ENCODE assay signal across 17 cellular contexts in the genomic region with DNA sequence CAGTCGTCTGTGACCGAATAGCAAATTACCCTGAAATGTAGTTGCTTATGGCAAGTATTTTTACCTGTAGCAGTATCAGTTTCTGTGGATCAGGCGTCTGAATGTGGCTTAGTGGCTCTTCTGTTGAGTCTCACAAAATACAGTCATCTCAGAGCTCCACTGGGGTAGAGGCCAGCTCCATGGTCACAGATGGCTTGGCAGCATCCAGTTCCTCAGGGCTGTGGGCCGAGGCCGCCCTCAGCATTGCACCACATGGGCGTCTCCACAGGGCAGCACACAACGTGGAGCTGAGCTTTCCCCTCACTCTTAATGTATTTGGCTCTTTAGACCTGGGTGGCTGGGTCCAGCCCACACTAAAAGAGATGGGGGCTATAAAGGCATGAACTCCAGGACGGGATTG.
"Had no signal": no experiment of that assay in that cellular context is flagged by ENCODE, and none has a peak within 500 bp of the region (broad histone marks: within the 10 kb centered on the region; RNA-seq: fewer than 3 reads in every experiment).

No MANE protein-coding gene starts in this region.

- H3K9me3 ChIP-seq: esophagus muscularis mucosa, gastrocnemius medialis, tibial artery had no signal

- H3K4me3 ChIP-seq: esophagus muscularis mucosa, gastrocnemius medialis, tibial artery had no signal

- H3K4me1 ChIP-seq: gastrocnemius medialis had no signal

- ATAC-seq: activated T-cell treated with anti-CD3 and anti-CD28 coated beads, Interleukin-2, amount 50 U/mL, for 4 hours; gastrocnemius medialis; stimulated activated naive CD8-positive, alpha-beta T cell treated with anti-CD3 and anti-CD28 coated beads, Interleukin-15, Interleukin-2, amounts not matched to agents 100 U/mL and 50 U/mL, for 24 hours; WTC11 had no signal

- DNase-seq: activated CD4-positive, alpha-beta T cell treated with anti-CD3 and anti-CD28 coated beads, Interleukin-2, amount 50 U/mL, for 4 hours; activated CD8-positive, alpha-beta memory T cell treated with anti-CD3 and anti-CD28 coated beads for 24 hours; activated CD8-positive, alpha-beta memory T cell treated with anti-CD3 and anti-CD28 coated beads, Interleukin-2, amount 50 U/mL, for 4 hours; activated naive CD4-positive, alpha-beta T cell; activated naive CD8-positive, alpha-beta T cell treated with anti-CD3 and anti-CD28 coated beads, Interleukin-2, amount 10 ng/mL, durations not matched to agents 7 days and 5 days; activated T-cell treated with anti-CD3 and anti-CD28 coated beads, Interleukin-2, amount 50 U/mL, for 4 hours; amniotic stem cell; gastrocnemius medialis; left cardiac atrium; naive B cell; occipital lobe; stimulated activated CD4-positive, alpha-beta T cell treated with anti-CD3 and anti-CD28 coated beads, Interleukin-4, amount 100 ng/mL, for 24 hours; stimulated activated naive CD8-positive, alpha-beta T cell treated with anti-CD3 and anti-CD28 coated beads, Interleukin-15, Interleukin-2, amounts not matched to agents 100 U/mL and 50 U/mL, for 24 hours; T1000; tibial artery had no signal

- H3K27ac ChIP-seq: esophagus muscularis mucosa, gastrocnemius medialis, tibial artery had no signal

- H3K27me3 ChIP-seq: esophagus muscularis mucosa, gastrocnemius medialis, tibial artery had no signal
